In the genomic region with DNA sequence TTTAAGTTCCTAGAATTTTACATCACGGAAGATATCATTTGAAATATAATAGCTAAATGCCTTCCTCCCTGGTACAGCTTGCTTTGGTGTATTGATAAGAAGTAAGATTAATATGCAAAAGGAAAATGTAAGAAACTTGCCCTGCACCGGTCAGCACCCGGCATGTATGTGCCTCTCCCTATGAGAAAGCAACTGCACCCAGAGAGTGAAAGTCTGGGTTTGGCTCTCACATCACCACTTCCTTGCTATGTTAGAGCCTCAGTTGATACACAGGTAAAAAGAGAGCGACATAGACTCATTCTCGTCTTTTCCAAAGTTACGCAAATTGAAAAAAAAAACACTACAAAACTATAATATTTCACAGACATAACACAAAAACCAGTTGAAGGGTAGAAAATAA, we compare ENCODE assay signal across 17 cellular contexts.
DNase-seq lines count a peak whose midpoint lies in the region; ATAC-seq and TF ChIP-seq lines count a peak whose summit lies in the region.
"Had no signal": no experiment of that assay in that cellular context is flagged by ENCODE, and none has a peak within 500 bp of the region (broad histone marks: within the 10 kb centered on the region; RNA-seq: fewer than 3 reads in every experiment).

No MANE protein-coding gene starts in this region.

- POLR2A ChIA-PET in activated naive CD8-positive, alpha-beta T cell treated with anti-CD3 and anti-CD28 coated beads, Interleukin-2, amount 10 ng/mL, durations not matched to agents 7 days and 5 days (lab: Charles Lee) = interaction anchor here (0.9 to 2.9 kb wide), 8 partner anchors 9 to 102 kb away, joined by 3 to 14 read pairs (median 4); no protein-coding TSS in a partner anchor

- DNase-seq in activated T-cell treated with anti-CD3 and anti-CD28 coated beads, Interleukin-2, amount 50 U/mL, for 72 hours = peak; percentile 33 to 48
- DNase-seq in activated T-cell treated with anti-CD3 and anti-CD28 coated beads, Interleukin-2, amount 50 U/mL, for 1 hour = no peak
- DNase-seq in activated CD4-positive, alpha-beta T cell treated with anti-CD3 and anti-CD28 coated beads for 48 hours = peak; percentile 45
- no peak for DNase-seq in activated naive CD8-positive, alpha-beta T cell treated with anti-CD3 and anti-CD28 coated beads, Interleukin-2, amount 10 ng/mL, durations not matched to agents 7 days and 5 days
- peak; percentile 47 for DNase-seq in stimulated activated CD8-positive, alpha-beta memory T cell treated with anti-CD3 and anti-CD28 coated beads, Interleukin-4, amount 100 ng/mL, for 48 hours
- DNase-seq in middle frontal gyrus (ENCODE audit: extremely low spot score, low spot score) (no peak), left lobe of liver (ENCODE audit: low spot score) (no peak), glutamatergic neuron (no peak)
- DNase-seq: amniotic stem cell; DMS79; erythroblast; foreskin melanocyte; hypothalamus; MM.1S; NCI-H748 treated with DMSO at 0.1 percent for 48 hours; Right ventricle myocardium superior; stimulated activated CD4-positive, alpha-beta T cell treated with anti-CD3 and anti-CD28 coated beads, Interleukin-4, amount 100 ng/mL, for 1 hour had no signal

- peak overlapping the region; percentile 80 for H3K27ac Mint-ChIP-seq in activated T-cell treated with anti-CD3 and anti-CD28 coated beads, Interleukin-2, amount 50 U/mL, for 72 hours
- peak overlapping the region; percentile 92 for H3K27ac Mint-ChIP-seq in activated naive CD8-positive, alpha-beta T cell treated with anti-CD3 and anti-CD28 coated beads, Interleukin-2, amount 10 ng/mL, durations not matched to agents 7 days and 5 days
- H3K27ac Mint-ChIP-seq in glutamatergic neuron (ENCODE audit: unreplicated experiment) = no peak overlapping the region

- peak; percentile 60 to 67 for ATAC-seq in activated T-cell treated with anti-CD3 and anti-CD28 coated beads, Interleukin-2, amount 50 U/mL, for 72 hours (replicated peaks in 1 of 2)
- peak; percentile 69 for ATAC-seq in activated naive CD8-positive, alpha-beta T cell treated with anti-CD3 and anti-CD28 coated beads, Interleukin-2, amount 10 ng/mL, durations not matched to agents 7 days and 5 days (ENCODE audit: low read depth)
- no peak for ATAC-seq in left lobe of liver

- H3K4me1 Mint-ChIP-seq in activated T-cell treated with anti-CD3 and anti-CD28 coated beads, Interleukin-2, amount 50 U/mL, for 72 hours (ENCODE audit: low read depth) = peaks cover 95% of the 10 kb centered on the region
- peaks cover 75% of the 10 kb centered on the region for H3K4me1 Mint-ChIP-seq in activated naive CD8-positive, alpha-beta T cell treated with anti-CD3 and anti-CD28 coated beads, Interleukin-2, amount 10 ng/mL, durations not matched to agents 7 days and 5 days
- H3K4me1 Mint-ChIP-seq in glutamatergic neuron (ENCODE audit: low read depth, unreplicated experiment) = peaks cover 3% of the 10 kb centered on the region

- H3K27me3 Mint-ChIP-seq in activated T-cell treated with anti-CD3 and anti-CD28 coated beads, Interleukin-2, amount 50 U/mL, for 72 hours (ENCODE audit: low read depth) = no peaks in the 10 kb centered on the region
- no peaks in the 10 kb centered on the region for H3K27me3 Mint-ChIP-seq in activated naive CD8-positive, alpha-beta T cell treated with anti-CD3 and anti-CD28 coated beads, Interleukin-2, amount 10 ng/mL, durations not matched to agents 7 days and 5 days
- peaks cover 5% of the 10 kb centered on the region for H3K27me3 Mint-ChIP-seq in glutamatergic neuron (ENCODE audit: unreplicated experiment)

- TF ChIP-seq CTCF in glutamatergic neuron (IDR thresholded peaks at IDR 0.05; ENCODE audit: partially characterized antibody, unreplicated experiment) = no peak

- peaks cover 0 to 6% of the 10 kb centered on the region in 2 donors for H3K9me3 Mint-ChIP-seq in activated T-cell treated with anti-CD3 and anti-CD28 coated beads, Interleukin-2, amount 50 U/mL, for 72 hours
- peaks cover 3% of the 10 kb centered on the region for H3K9me3 Mint-ChIP-seq in activated naive CD8-positive, alpha-beta T cell treated with anti-CD3 and anti-CD28 coated beads, Interleukin-2, amount 10 ng/mL, durations not matched to agents 7 days and 5 days
- peaks cover 3% of the 10 kb centered on the region for H3K9me3 Mint-ChIP-seq in glutamatergic neuron (ENCODE audit: unreplicated experiment)

- peaks cover 10 to 12% of the 10 kb centered on the region in 2 donors for H3K36me3 Mint-ChIP-seq in activated T-cell treated with anti-CD3 and anti-CD28 coated beads, Interleukin-2, amount 50 U/mL, for 72 hours (ENCODE audit: insufficient read depth in 2 of 2)
- peaks cover 22% of the 10 kb centered on the region for H3K36me3 Mint-ChIP-seq in activated naive CD8-positive, alpha-beta T cell treated with anti-CD3 and anti-CD28 coated beads, Interleukin-2, amount 10 ng/mL, durations not matched to agents 7 days and 5 days
- H3K36me3 Mint-ChIP-seq in glutamatergic neuron (ENCODE audit: unreplicated experiment) = no peaks in the 10 kb centered on the region

- H3K4me3 Mint-ChIP-seq in activated T-cell treated with anti-CD3 and anti-CD28 coated beads, Interleukin-2, amount 50 U/mL, for 72 hours = peak overlapping the region; percentile 85 to 87
- peak overlapping the region; percentile 77 for H3K4me3 Mint-ChIP-seq in activated naive CD8-positive, alpha-beta T cell treated with anti-CD3 and anti-CD28 coated beads, Interleukin-2, amount 10 ng/mL, durations not matched to agents 7 days and 5 days
- no peak overlapping the region for H3K4me3 Mint-ChIP-seq in glutamatergic neuron (ENCODE audit: unreplicated experiment)

Comparison
In these comparisons a context has a peak if more than half of its experiments do, and no peak if none do; other contexts are left out.
1. DNase-seq: peak in activated T-cell treated with anti-CD3 and anti-CD28 coated beads, Interleukin-2, amount 50 U/mL, for 72 hours (2 of 2), activated CD4-positive, alpha-beta T cell treated with anti-CD3 and anti-CD28 coated beads for 48 hours (single experiment) and stimulated activated CD8-positive, alpha-beta memory T cell treated with anti-CD3 and anti-CD28 coated beads, Interleukin-4, amount 100 ng/mL, for 48 hours (single experiment); none in activated T-cell treated with anti-CD3 and anti-CD28 coated beads, Interleukin-2, amount 50 U/mL, for 1 hour (single experiment), activated naive CD8-positive, alpha-beta T cell treated with anti-CD3 and anti-CD28 coated beads, Interleukin-2, amount 10 ng/mL, durations not matched to agents 7 days and 5 days (single experiment), middle frontal gyrus (single experiment), left lobe of liver (single experiment) and glutamatergic neuron (single experiment).